In genomic region chr10:69916133-69916532, GRCh38 we compare ENCODE assay signal across 22 cellular contexts.
A peak's percentile ranks its signal among the peaks of the same experiment; 100 is the strongest.
DNase-seq lines count a peak whose midpoint lies in the region; FAIRE-seq and TF ChIP-seq lines count a peak whose summit lies in the region.
"Had no signal": no experiment of that assay in that cellular context is flagged by ENCODE, and none has a peak within 500 bp of the region (broad histone marks: within the 10 kb centered on the region; RNA-seq: fewer than 3 reads in every experiment).

No MANE protein-coding gene starts in this region.

- H3K18ac ChIP-seq in H1 (ENCODE audit: extremely low read depth, low read length): no peak overlapping the region

- H3K4me3 ChIP-seq in H1 (ENCODE audit: extremely low read depth in 1 of 4, insufficient read depth in 2 of 4, low read depth in 3 of 4, low read length in 4 of 4): no peak overlapping the region
- H3K4me3 ChIP-seq in breast epithelium: no peak overlapping the region
- H3K4me3 ChIP-seq: A549; BLaER1 treated with 17β-estradiol and CSF1 and Interleukin-3, amounts not matched to agents 10 nM and 100 nM had no signal

- H3K23me2 ChIP-seq in H1 (ENCODE audit: low read depth, low read length): no peaks in the 10 kb centered on the region

- H3K27ac ChIP-seq in H1 (ENCODE audit: low read depth, low read length) (no peak overlapping the region), breast epithelium (no peak overlapping the region)
- H3K27ac ChIP-seq: 22Rv1; A549; BLaER1 treated with 17β-estradiol and CSF1 and Interleukin-3, amounts not matched to agents 10 nM and 100 nM; C4-2B had no signal

- no peak for TF ChIP-seq POLR2A in H1 (IDR thresholded peaks at IDR 0.05; ENCODE audit: control extremely low read depth in 1 of 2, low read depth in 2 of 2, low read length in 2 of 2)
- TF ChIP-seq POLR2A in breast epithelium (IDR thresholded peaks at IDR 0.05): no peak

- no peak for TF ChIP-seq EP300 in H1 (IDR thresholded peaks at IDR 0.05; ENCODE audit: borderline replicate concordance in 1 of 2, low read depth in 2 of 2, low read length in 2 of 2)

- H2AFZ ChIP-seq in H1 (ENCODE audit: low read length): no peak overlapping the region

- H3K4me1 ChIP-seq in H1 (replicated peaks in 1 of 4; ENCODE audit: control insufficient read depth in 3 of 4, insufficient read depth in 4 of 4, low read length in 3 of 4) (peaks cover 0 to 5% (median 2%) of the 10 kb centered on the region in 4 experiments; a peak in 4 of 7 replicates), breast epithelium (peaks cover 4 to 11% of the 10 kb centered on the region in 2 donors)
- H3K4me1 ChIP-seq: A549, Caco-2 had no signal

- no peak overlapping the region for H3K4ac ChIP-seq in H1 (replicated peaks; ENCODE audit: insufficient read length, low read depth, low read length)

- H4K5ac ChIP-seq in H1 (ENCODE audit: insufficient read length, low read depth, low read length): no peak overlapping the region

- TF ChIP-seq RAD21 in H1 (IDR thresholded peaks at IDR 0.05 in 1 of 2, conservative IDR thresholded peaks at IDR 0.05 in 1 of 2; ENCODE audit: low read depth in 2 of 2, low read length in 2 of 2): no peak

- CTCF ChIA-PET in H1 (lab: Charles Lee; ENCODE audit: partially characterized antibody): interaction anchor here (0.6 to 14.1 kb wide), 27 partner anchors 9 to 400 kb away, joined by 3 to 321 read pairs (median 17); partner anchors contain the start of gene TYSND1

- no peaks in the 10 kb centered on the region for H4K20me1 ChIP-seq in H1 (replicated peaks in 1 of 2; ENCODE audit: control insufficient read depth in 1 of 2, insufficient read depth in 2 of 2, low read length in 2 of 2)

- H2AK5ac ChIP-seq in H1 (ENCODE audit: low read depth, low read length): 0 out of 2 replicates have a peak overlapping the region, but pooled peaks have one; percentile 49

- FAIRE-seq in H1 (lab: Jason Lieb, UNC): no peak
- FAIRE-seq: A549, D721Med, G401.6, GM12891, GM18507 had no signal

- H3K27me3 ChIP-seq in H1 (replicated peaks in 1 of 4; ENCODE audit: control insufficient read depth in 3 of 4, extremely low read depth in 1 of 4, insufficient read depth in 3 of 4, low read length in 3 of 4) (peaks cover 0 to 3% (median 0%) of the 10 kb centered on the region in 4 experiments; a peak in 2 of 7 replicates), breast epithelium (no peaks in the 10 kb centered on the region)
- H3K27me3 ChIP-seq: BLaER1 treated with 17β-estradiol and CSF1 and Interleukin-3, amounts not matched to agents 10 nM and 100 nM had no signal

- H3K79me2 ChIP-seq in H1 (ENCODE audit: control insufficient read depth in 1 of 2, insufficient read depth in 2 of 2, low read length in 2 of 2): no peaks in the 10 kb centered on the region

- H2BK120ac ChIP-seq in H1 (replicated peaks; ENCODE audit: low read depth, low read length): no peak overlapping the region

- no peak overlapping the region for H4K91ac ChIP-seq in H1 (replicated peaks; ENCODE audit: insufficient read length, low read length)

- H3K9ac ChIP-seq in H1 (replicated peaks in 1 of 4; ENCODE audit: extremely low read depth in 1 of 4, low read depth in 3 of 4, low read length in 3 of 4): no peak overlapping the region
- H3K9ac ChIP-seq: BLaER1 treated with 17β-estradiol and CSF1 and Interleukin-3, amounts not matched to agents 10 nM and 100 nM had no signal

- H2BK12ac ChIP-seq in H1 (ENCODE audit: low read depth, low read length): 0 out of 2 replicates have a peak overlapping the region, but pooled peaks have one; percentile 27

- H2BK20ac ChIP-seq in H1 (ENCODE audit: low read length): no peak overlapping the region

- DNase-seq in DMS53 (lab: John Stamatoyannopoulos, UW) (peak; percentile 19), DMS53 treated with DMSO at 0.1 percent for 48 hours (lab: John Stamatoyannopoulos, UW; ENCODE audit: unreplicated experiment) (no peak), H1 (ENCODE audit: low read depth in 1 of 2, low spot score in 2 of 2) (no peak), myocyte (ENCODE audit: low read depth) (peak; percentile 87), breast epithelium (ENCODE audit: low spot score in 2 of 2) (no peak), medulla oblongata (ENCODE audit: extremely low spot score) (no peak)
- no peak for DNase-seq in activated T-cell treated with anti-CD3 and anti-CD28 coated beads, Interleukin-2, amount 50 U/mL, for 1 hour
- DNase-seq: AML-193; Caco-2; Calu3; CD4-positive, alpha-beta T cell; CD8-positive, alpha-beta T cell; DMS79 treated with DMSO at 0.1 percent for 48 hours; GF-D8 had no signal

- H2BK15ac ChIP-seq in H1 (ENCODE audit: low read length): peak overlapping the region; percentile 61; the same call in 1 of the 2 replicates

- H3K79me1 ChIP-seq in H1 (ENCODE audit: low read depth, low read length): no peaks in the 10 kb centered on the region

- intact Hi-C loops in breast epithelium (cut with DNase I; ENCODE audit: low total_unique reads): no loop called here

- no peak overlapping the region for H3K23ac ChIP-seq in H1 (ENCODE audit: insufficient read length)

- H3K36me3 ChIP-seq in H1 (ENCODE audit: control insufficient read depth in 2 of 4, insufficient read depth in 4 of 4, low read length in 3 of 4) (no peaks in the 10 kb centered on the region), breast epithelium (no peaks in the 10 kb centered on the region)
- H3K36me3 ChIP-seq: BLaER1 treated with 17β-estradiol and CSF1 and Interleukin-3, amounts not matched to agents 10 nM and 100 nM had no signal

- no peak overlapping the region; the same call in 1 of the 2 replicates for H4K8ac ChIP-seq in H1 (ENCODE audit: extremely low read depth, insufficient read depth, low read length)

- no peak for TF ChIP-seq CTCF in H1 (IDR thresholded peaks at IDR 0.05; ENCODE audit: control extremely low read depth in 1 of 3, insufficient read depth in 1 of 3, low read depth in 1 of 3, low read length in 3 of 3)
- TF ChIP-seq CTCF in breast epithelium (IDR thresholded peaks at IDR 0.05): no peak

- no peak overlapping the region for H3K14ac ChIP-seq in H1 (ENCODE audit: insufficient read length)

- H3K56ac ChIP-seq in H1 (replicated peaks; ENCODE audit: insufficient read length, low read depth, low read length): no peak overlapping the region

- no peak overlapping the region for H3K4me2 ChIP-seq in H1 (ENCODE audit: insufficient read depth in 1 of 2, low read depth in 2 of 2, low read length in 2 of 2)
- H3K4me2 ChIP-seq: A549; BLaER1 treated with 17β-estradiol and CSF1 and Interleukin-3, amounts not matched to agents 10 nM and 100 nM had no signal

- no peak overlapping the region for H2BK5ac ChIP-seq in H1 (ENCODE audit: low read depth, low read length)

- H3K9me3 ChIP-seq in H1 (ENCODE audit: insufficient read depth in 2 of 2, low read depth in 1 of 2, low read length in 1 of 2) (no peaks in the 10 kb centered on the region), breast epithelium (no peaks in the 10 kb centered on the region)
- H3K9me3 ChIP-seq: A549; BLaER1 treated with 17β-estradiol and CSF1 and Interleukin-3, amounts not matched to agents 10 nM and 100 nM; Caco-2 had no signal

- 83% methylated on average over 5 of the region's 5 CpGs; no CpG with 5 or more reads in 1 of the 2 experiments for WGBS in H1 (ENCODE audit: extremely low coverage in 1 of 2, insufficient coverage in 1 of 2, insufficient read length in 1 of 2, insufficient replicate concordance in 2 of 2, low coverage in 1 of 2, low lambda C conversion rate in 2 of 2, missing lambda C conversion rate in 1 of 2), 2 experiments

- POLR2A ChIA-PET in H1 (lab: Charles Lee; ENCODE audit: partially characterized antibody): no interaction called here

TF ChIP-seq in H1, 55 proteins besides CTCF, POLR2A, EP300 and RAD21:
- TF ChIP-seq SIRT6 (IDR thresholded peaks at IDR 0.05; ENCODE audit: low read length) (no peak), RNF2 (IDR thresholded peaks at IDR 0.05; ENCODE audit: borderline replicate concordance, low read depth, low read length, missing control alignments, poor library complexity, severe bottlenecking) (no peak), RBBP5 (IDR thresholded peaks at IDR 0.05; ENCODE audit: borderline replicate concordance, low read depth, low read length) (no peak), POLR2AphosphoS5 (IDR thresholded peaks at IDR 0.05; ENCODE audit: low read depth, low read length) (no peak), SP4 (IDR thresholded peaks at IDR 0.05; ENCODE audit: low read length) (no peak), EGR1 (IDR thresholded peaks at IDR 0.05; ENCODE audit: borderline replicate concordance, low read depth, low read length) (no peak), KDM5A (IDR thresholded peaks at IDR 0.05; ENCODE audit: low read length) (no peak), NANOG (IDR thresholded peaks at IDR 0.05; ENCODE audit: insufficient read depth, low read depth, low read length, poor library complexity, severe bottlenecking) (no peak), GABPA (IDR thresholded peaks at IDR 0.05; ENCODE audit: borderline replicate concordance, insufficient read depth, low read length) (no peak), EZH2 (IDR thresholded peaks at IDR 0.05; ENCODE audit: low read depth, low read length, severe bottlenecking) (no peak), PHF8 (conservative IDR thresholded peaks at IDR 0.05; ENCODE audit: low read depth, low read length) (no peak), ATF3 (IDR thresholded peaks at IDR 0.05; ENCODE audit: insufficient read depth, low read depth, low read length) (no peak), ZNF274 (IDR thresholded peaks at IDR 0.05; ENCODE audit: borderline replicate concordance, extremely low read depth, low read length) (no peak)

Comparison
In these comparisons a context has a peak if more than half of its experiments do, and no peak if none do; other contexts are left out.
1. DNase-seq: peak in DMS53 (single experiment) and myocyte (single experiment); none in DMS53 treated with DMSO at 0.1 percent for 48 hours (single experiment), H1 (0 of 2), activated T-cell treated with anti-CD3 and anti-CD28 coated beads, Interleukin-2, amount 50 U/mL, for 1 hour (single experiment), breast epithelium (0 of 2) and medulla oblongata (single experiment).